24 cellular contexts compared by ENCODE assay signal in genomic region chr4:87228561-87228860, GRCh38.
"Had no signal": no experiment of that assay in that cellular context is flagged by ENCODE, and none has a peak within 500 bp of the region (broad histone marks: within the 10 kb centered on the region; RNA-seq: fewer than 3 reads in every experiment).

No MANE protein-coding gene starts in this region.

- H3K4me1 Mint-ChIP-seq: activated B cell treated with CpG ODN at 0.5 μM for 24 hours; activated CD4-positive, alpha-beta T cell treated with anti-CD3 and anti-CD28 coated beads for 36 hours; central memory CD8-positive, alpha-beta T cell; endodermal cell; natural killer cell; T-helper 17 cell had no signal

- H3K27me3 ChIP-seq: adrenal gland, breast epithelium, esophagus squamous epithelium, gastrocnemius medialis had no signal

- H3K36me3 Mint-ChIP-seq: activated naive CD8-positive, alpha-beta T cell; natural killer cell had no signal

- H3K9me3 Mint-ChIP-seq: activated B cell treated with CpG ODN at 0.5 μM for 24 hours; activated T-cell treated with anti-CD3 and anti-CD28 coated beads, Interleukin-2, amount 50 U/mL, for 4 hours; activated T-helper 2 cell treated with anti-CD3 and anti-CD28 coated beads, Interferon-gamma antibody, Interleukin-2, Interleukin-4, amounts not matched to agents 10 μg/mL and 5 μg/mL and 100 μg/mL, durations not matched to agents 14 hours and 24 hours and 36 hours; central memory CD8-positive, alpha-beta T cell; endodermal cell; natural killer cell had no signal

- H3K9me3 ChIP-seq: adrenal gland, breast epithelium, esophagus squamous epithelium, gastrocnemius medialis, lower lobe of right lung, prostate gland had no signal

- H3K36me3 ChIP-seq: adrenal gland, breast epithelium, esophagus squamous epithelium, gastrocnemius medialis, lower lobe of right lung, prostate gland had no signal

- ATAC-seq: activated CD4-positive, alpha-beta T cell treated with anti-CD3 and anti-CD28 coated beads for 36 hours; activated T-cell treated with anti-CD3 and anti-CD28 coated beads, Interleukin-2, amount 50 U/mL, for 4 hours; lower lobe of right lung; natural killer cell; stimulated activated naive CD8-positive, alpha-beta T cell treated with anti-CD3 and anti-CD28 coated beads, Interleukin-15, Interleukin-2, amounts not matched to agents 100 U/mL and 50 U/mL, for 24 hours; T-helper 17 cell had no signal

- H3K27me3 Mint-ChIP-seq: activated CD4-positive, alpha-beta T cell treated with anti-CD3 and anti-CD28 coated beads for 36 hours; activated naive CD8-positive, alpha-beta T cell had no signal

- H3K27ac Mint-ChIP-seq: activated B cell treated with CpG ODN at 0.5 μM for 24 hours; activated CD4-positive, alpha-beta T cell treated with anti-CD3 and anti-CD28 coated beads for 36 hours; activated naive CD8-positive, alpha-beta T cell; activated T-helper 2 cell treated with anti-CD3 and anti-CD28 coated beads, Interferon-gamma antibody, Interleukin-2, Interleukin-4, amounts not matched to agents 10 μg/mL and 5 μg/mL and 100 μg/mL, durations not matched to agents 14 hours and 24 hours and 36 hours; endodermal cell; natural killer cell; T-helper 17 cell had no signal

- H3K4me3 ChIP-seq: adrenal gland, breast epithelium, coronary artery, esophagus squamous epithelium, gastrocnemius medialis, lower lobe of right lung, prostate gland had no signal

- H3K4me1 ChIP-seq: adrenal gland, breast epithelium, esophagus squamous epithelium, gastrocnemius medialis, lower lobe of right lung, prostate gland had no signal

- DNase-seq: activated B cell treated with CpG ODN at 0.5 μM for 24 hours; activated CD4-positive, alpha-beta T cell treated with anti-CD3 and anti-CD28 coated beads for 36 hours; activated CD4-positive, alpha-beta T cell treated with anti-CD3 and anti-CD28 coated beads, Interleukin-2, amount 50 U/mL, for 48 hours; activated CD8-positive, alpha-beta memory T cell treated with anti-CD3 and anti-CD28 coated beads, Interleukin-2, amount 50 U/mL, for 48 hours; activated naive CD4-positive, alpha-beta T cell; activated T-cell treated with anti-CD3 and anti-CD28 coated beads, Interleukin-2, amount 50 U/mL, for 4 hours; adrenal gland; endodermal cell; esophagus squamous epithelium; gastrocnemius medialis; head of caudate nucleus; islet precursor cell; lower lobe of right lung; natural killer cell; stimulated activated CD4-positive, alpha-beta T cell treated with anti-CD3 and anti-CD28 coated beads, Interleukin-12 subunit alpha, Interleukin-12 subunit beta, amount 100 ng/mL, for 4 hours; stimulated activated CD4-positive, alpha-beta T cell treated with anti-CD3 and anti-CD28 coated beads, Interleukin-4, amount 100 ng/mL, for 4 hours; stimulated activated naive CD8-positive, alpha-beta T cell treated with anti-CD3 and anti-CD28 coated beads, Interleukin-15, Interleukin-2, amounts not matched to agents 100 U/mL and 50 U/mL, for 24 hours; T-helper 17 cell had no signal

- H3K27ac ChIP-seq: adrenal gland, breast epithelium, coronary artery, esophagus squamous epithelium, gastrocnemius medialis, lower lobe of right lung, prostate gland had no signal

- H3K4me3 Mint-ChIP-seq: activated B cell treated with CpG ODN at 0.5 μM for 24 hours; activated CD4-positive, alpha-beta T cell treated with anti-CD3 and anti-CD28 coated beads for 36 hours; activated naive CD8-positive, alpha-beta T cell; activated T-cell treated with anti-CD3 and anti-CD28 coated beads, Interleukin-2, amount 50 U/mL, for 4 hours; central memory CD8-positive, alpha-beta T cell; endodermal cell; natural killer cell; T-helper 17 cell had no signal
